1 cellular context compared by ENCODE assay signal in the genomic region with DNA sequence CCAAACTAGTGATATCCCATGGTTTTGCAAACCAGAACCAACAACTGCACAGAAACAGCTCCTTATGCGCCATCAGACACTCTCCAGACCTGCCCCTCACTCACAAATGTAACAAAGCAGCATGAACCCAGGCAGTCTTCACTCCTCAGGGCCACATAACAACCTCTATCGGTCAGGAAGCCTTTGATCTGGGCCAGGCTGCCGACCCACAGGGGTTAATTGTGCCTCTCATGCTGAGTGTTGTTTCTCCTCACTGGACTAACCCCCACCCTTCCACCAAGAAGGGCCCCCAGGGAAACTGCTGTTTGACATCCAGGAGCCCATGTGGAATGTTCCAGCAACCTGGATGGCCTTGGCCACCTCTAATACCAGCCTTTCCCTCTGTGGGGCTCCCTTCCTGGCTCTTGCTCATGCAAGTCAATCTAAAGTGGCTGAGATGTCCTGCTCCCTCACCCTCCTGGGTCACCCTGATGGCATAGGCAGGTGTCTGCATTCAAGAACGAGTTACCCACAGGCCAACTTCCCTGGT.
TF ChIP-seq lines count a peak whose summit lies in the region.

No MANE protein-coding gene starts in this region.

TF ChIP-seq in HepG2, 621 proteins besides CTCF, POLR2A, EP300 and RAD21:
- TF ChIP-seq WIZ (CRISPR knock-in tag; IDR thresholded peaks at IDR 0.05) (no peak), SRSF4 (IDR thresholded peaks at IDR 0.05; ENCODE audit: low read depth, low read length, poor library complexity, severe bottlenecking) (no peak), BCL6 (CRISPR knock-in tag; IDR thresholded peaks at IDR 0.05) (no peak), YEATS2 (CRISPR knock-in tag; IDR thresholded peaks at IDR 0.05; ENCODE audit: borderline replicate concordance) (no peak), NAIF1 (CRISPR knock-in tag; IDR thresholded peaks at IDR 0.05; ENCODE audit: borderline replicate concordance) (no peak)
- TF ChIP-seq, protein P1, sequence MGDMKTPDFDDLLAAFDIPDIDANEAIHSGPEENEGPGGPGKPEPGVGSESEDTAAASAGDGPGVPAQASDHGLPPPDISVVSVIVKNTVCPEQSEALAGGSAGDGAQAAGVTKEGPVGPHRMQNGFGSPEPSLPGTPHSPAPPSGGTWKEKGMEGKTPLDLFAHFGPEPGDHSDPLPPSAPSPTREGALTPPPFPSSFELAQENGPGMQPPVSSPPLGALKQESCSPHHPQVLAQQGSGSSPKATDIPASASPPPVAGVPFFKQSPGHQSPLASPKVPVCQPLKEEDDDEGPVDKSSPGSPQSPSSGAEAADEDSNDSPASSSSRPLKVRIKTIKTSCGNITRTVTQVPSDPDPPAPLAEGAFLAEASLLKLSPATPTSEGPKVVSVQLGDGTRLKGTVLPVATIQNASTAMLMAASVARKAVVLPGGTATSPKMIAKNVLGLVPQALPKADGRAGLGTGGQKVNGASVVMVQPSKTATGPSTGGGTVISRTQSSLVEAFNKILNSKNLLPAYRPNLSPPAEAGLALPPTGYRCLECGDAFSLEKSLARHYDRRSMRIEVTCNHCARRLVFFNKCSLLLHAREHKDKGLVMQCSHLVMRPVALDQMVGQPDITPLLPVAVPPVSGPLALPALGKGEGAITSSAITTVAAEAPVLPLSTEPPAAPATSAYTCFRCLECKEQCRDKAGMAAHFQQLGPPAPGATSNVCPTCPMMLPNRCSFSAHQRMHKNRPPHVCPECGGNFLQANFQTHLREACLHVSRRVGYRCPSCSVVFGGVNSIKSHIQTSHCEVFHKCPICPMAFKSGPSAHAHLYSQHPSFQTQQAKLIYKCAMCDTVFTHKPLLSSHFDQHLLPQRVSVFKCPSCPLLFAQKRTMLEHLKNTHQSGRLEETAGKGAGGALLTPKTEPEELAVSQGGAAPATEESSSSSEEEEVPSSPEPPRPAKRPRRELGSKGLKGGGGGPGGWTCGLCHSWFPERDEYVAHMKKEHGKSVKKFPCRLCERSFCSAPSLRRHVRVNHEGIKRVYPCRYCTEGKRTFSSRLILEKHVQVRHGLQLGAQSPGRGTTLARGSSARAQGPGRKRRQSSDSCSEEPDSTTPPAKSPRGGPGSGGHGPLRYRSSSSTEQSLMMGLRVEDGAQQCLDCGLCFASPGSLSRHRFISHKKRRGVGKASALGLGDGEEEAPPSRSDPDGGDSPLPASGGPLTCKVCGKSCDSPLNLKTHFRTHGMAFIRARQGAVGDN (CRISPR knock-in tag; IDR thresholded peaks at IDR 0.05): peak; percentile 20; the same call in 1 of the 2 replicates
